In genomic region chr19:38280030-38280921, GRCh38 we compare ENCODE assay signal across 14 cellular contexts. TPM values are rescaled to one million over a fixed set of nuclear protein-coding genes. Genes with fewer than 3 reads are reported as not detected.
DNase-seq lines count a peak whose midpoint lies in the region; ATAC-seq, FAIRE-seq and TF ChIP-seq lines count a peak whose summit lies in the region.
"Had no signal": no experiment of that assay in that cellular context is flagged by ENCODE, and none has a peak within 500 bp of the region (broad histone marks: within the 10 kb centered on the region; RNA-seq: fewer than 3 reads in every experiment).

No MANE protein-coding gene starts in this region.

- no TSS peak for BruUV-seq in K562 (replicated peaks; lab: Mats Ljungman, UMichigan)

- CTCF ChIA-PET in K562 (lab: Yijun Ruan, JAX; ENCODE audit: low intra/inter-chr PET ratio) = no interaction called here

- peak overlapping the region; percentile 70 for H2AFZ ChIP-seq in K562 (ENCODE audit: low read depth, low read length)

- H3K9ac ChIP-seq in NT2/D1 (ENCODE audit: insufficient read length, low read depth) (peak overlapping the region; percentile 42), K562 (ENCODE audit: insufficient read depth in 1 of 2, low read depth in 2 of 2, low read length in 2 of 2) (peak overlapping the region in 1 of 2 experiments; percentile 75; a peak in 1 of 4 replicates)
- H3K9ac ChIP-seq: SK-N-SH had no signal

- intact Hi-C loops in K562 (cut with micrococcal nuclease) = no loop called here
- intact Hi-C loops in mucosa of descending colon (cut with DNase I, micrococcal nuclease) = no loop called here
- intact Hi-C loops in posterior cingulate gyrus (cut with DNase I) = no loop called here

- no peak for TF ChIP-seq CTCF in K562 (IDR thresholded peaks at IDR 0.05 in 2 of 3, conservative IDR thresholded peaks at IDR 0.05 in 1 of 3; ENCODE audit: insufficient read depth in 2 of 3, low read depth in 1 of 3, low read length in 3 of 3)
- no peak for TF ChIP-seq CTCF in mucosa of descending colon (IDR thresholded peaks at IDR 0.05)

- FAIRE-seq in K562 (lab: Jason Lieb, UNC) = no peak

- H3K36me3 ChIP-seq in NT2/D1 (ENCODE audit: insufficient read depth, insufficient read length, low read length) = peaks cover 37% of the 10 kb centered on the region
- no peaks in the 10 kb centered on the region for H3K36me3 ChIP-seq in K562 (ENCODE audit: control insufficient read depth, insufficient read depth, low read length)
- no peaks in the 10 kb centered on the region for H3K36me3 ChIP-seq in mucosa of descending colon (ENCODE audit: low read depth)

- POLR2A ChIA-PET in K562 (lab: Yijun Ruan, JAX) = interaction anchor here (0.9 to 1.8 kb wide), 4 partner anchors 10 to 26 kb away, joined by 3 to 5 read pairs (median 3); no protein-coding TSS in a partner anchor

- peaks cover 4% of the 10 kb centered on the region for H3K4me1 ChIP-seq in NT2/D1 (ENCODE audit: insufficient read depth, insufficient read length)
- H3K4me1 ChIP-seq in K562 (replicated peaks in 1 of 2; ENCODE audit: control insufficient read depth in 2 of 2, insufficient read depth in 2 of 2, low read length in 2 of 2) = peaks cover 3 to 10% of the 10 kb centered on the region in 2 experiments; a peak in 3 of 5 replicates
- peaks cover 36% of the 10 kb centered on the region for H3K4me1 ChIP-seq in mucosa of descending colon (ENCODE audit: low read depth)

- TF ChIP-seq RAD21 in K562 (CRISPR knock-in tag; conservative IDR thresholded peaks at IDR 0.05 in 1 of 2, IDR thresholded peaks at IDR 0.05 in 1 of 2) = no peak

- no peak overlapping the region for H3K27ac ChIP-seq in K562 (ENCODE audit: extremely low read depth, low read depth, low read length)

- H3K9me3 ChIP-seq in NT2/D1 (ENCODE audit: insufficient read depth, low read length) (no peaks in the 10 kb centered on the region), K562 (replicated peaks; ENCODE audit: control insufficient read depth, insufficient read depth, low read depth, low read length) (no peaks in the 10 kb centered on the region), mucosa of descending colon (no peaks in the 10 kb centered on the region)
- H3K9me3 ChIP-seq: SK-N-SH had no signal

- no peaks in the 10 kb centered on the region for H3K9me1 ChIP-seq in K562 (ENCODE audit: control insufficient read depth, insufficient read depth, low read length)

- DNase-seq in NT2/D1 (ENCODE audit: low read depth, low spot score) (no peak), K562 (ENCODE audit: extremely low read depth in 1 of 4, low spot score in 3 of 4) (no peak), mucosa of descending colon (no peak), NCI-H82 (lab: John Stamatoyannopoulos, UW) (no peak), posterior cingulate gyrus (no peak), GM19240 (ENCODE audit: insufficient read length, low spot score) (no peak)
- DNase-seq: activated naive CD4-positive, alpha-beta T cell treated with anti-CD3 and anti-CD28 coated beads, Interleukin-2, amount 50 U/mL, for 16 hours; DND-41; head of caudate nucleus; MV-4-11; SK-N-SH had no signal

- ATAC-seq in K562 (no peak), mucosa of descending colon (peak; percentile 37)

- in situ Hi-C loops in K562 (cut with MboI) = no loop called here

- no peak for TF ChIP-seq EP300 in K562 (IDR thresholded peaks at IDR 0.05; ENCODE audit: low read length)

- H3K4me2 ChIP-seq in K562 (ENCODE audit: insufficient read depth, low read length) = no peak overlapping the region
- H3K4me2 ChIP-seq: SK-N-SH had no signal

- H4K20me1 ChIP-seq in K562 (replicated peaks; ENCODE audit: control insufficient read depth, insufficient read depth, low read length) = no peaks in the 10 kb centered on the region

- H3K79me2 ChIP-seq in K562 (ENCODE audit: control insufficient read depth, insufficient read depth, low read length) = no peaks in the 10 kb centered on the region

- 69% methylated on average over 17 of the region's 17 CpGs for WGBS in K562 (ENCODE audit: insufficient coverage, low coverage, missing lambda C conversion rate)

- TF ChIP-seq POLR2A in K562 (conservative IDR thresholded peaks at IDR 0.05) = no peak

- no peak overlapping the region for H3K4me3 ChIP-seq in NT2/D1 (ENCODE audit: insufficient read length, low read depth)
- H3K4me3 ChIP-seq in K562 = no peak overlapping the region
- H3K4me3 ChIP-seq in mucosa of descending colon = no peak overlapping the region

- no peaks in the 10 kb centered on the region for H3K27me3 ChIP-seq in NT2/D1 (ENCODE audit: insufficient read depth, insufficient read length)
- no peaks in the 10 kb centered on the region for H3K27me3 ChIP-seq in K562 (ENCODE audit: control insufficient read depth in 2 of 2, insufficient read depth in 2 of 2, low read length in 2 of 2)

RNA-seq across cellular contexts. Expression of gene SPINT2, which starts 15.9 kb away (rescaled TPM):
- total RNA-seq in K562 (2011; cell fraction: chromatin; rRNA removed; ENCODE audit: low replicate concordance) = 0.49 and 2.1 TPM in 2 replicates
- total RNA-seq in K562 (2011; cell fraction: nucleolus; rRNA removed) = 1.7 and 3.2 TPM in 2 replicates
- 0.73 and 4.7 TPM in 2 replicates for total RNA-seq in K562 (2011; cell fraction: nucleoplasm; rRNA removed)
- total RNA-seq in K562 (2014; rRNA removed) (1.0 and 3.5 TPM in 2 replicates), K562 (2014; rRNA removed; fragmentation: Illumina TruSeq; extraction: Trizol) (0.38 and 0.84 TPM in 2 replicates), K562 (2015; rRNA removed; fragmentation: Illumina TruSeq; extraction: Trizol) (0.65 and 1.4 TPM in 2 replicates), K562 (2021) (1.9 and 2.1 TPM in 2 replicates), mucosa of descending colon (100 to 1,000 TPM; 355 to 802 (median 787) TPM)
- polyA plus RNA-seq in K562 (2011; rRNA removed) (4.5 and 4.6 TPM in 2 replicates), K562 (2014; fragmentation: Illumina TruSeq; extraction: Trizol) (3.6 and 4.4 TPM in 2 replicates), K562 (2014; fragmentation: Nextera tagmentation; extraction: Ambion mirVana) (1 to 10 TPM; 3.4 to 4.1 TPM), K562 (2014; rRNA removed) (0.93 and 1.6 TPM in 2 replicates)
- 3.5 and 6.8 TPM in 2 replicates for polyA plus RNA-seq in K562 (2011; cell fraction: cytosol; rRNA removed)
- polyA plus RNA-seq in K562 (2011; cell fraction: nucleus; rRNA removed) = 3.8 and 4.9 TPM in 2 replicates
- polyA plus RNA-seq in K562 (2012) = 0.69 and 1.3 TPM in 2 replicates
- polyA minus RNA-seq in K562 (2011; rRNA and poly(A)+ RNA removed) = 1.9 and 3.0 TPM in 2 replicates
- 4.6 TPM in 1 of 2 replicates, not detected in the other for polyA minus RNA-seq in K562 (2011; cell fraction: cytosol; rRNA and poly(A)+ RNA removed)
- polyA minus RNA-seq in K562 (2011; cell fraction: nucleus; rRNA and poly(A)+ RNA removed) = 0.40 and 2.0 TPM in 2 replicates

RNA-seq across cellular contexts. Expression of gene C19orf33, which starts 23.8 kb away (rescaled TPM):
- total RNA-seq in K562 (2011; cell fraction: chromatin; rRNA removed; ENCODE audit: low replicate concordance) = not detected in 2 replicates
- not detected in 2 replicates for total RNA-seq in K562 (2011; cell fraction: nucleolus; rRNA removed)
- not detected in 2 replicates for total RNA-seq in K562 (2011; cell fraction: nucleoplasm; rRNA removed)
- total RNA-seq in K562 (2014; rRNA removed) = not detected in 2 replicates
- not detected in 2 replicates for total RNA-seq in K562 (2014; rRNA removed; fragmentation: Illumina TruSeq; extraction: Trizol)
- total RNA-seq in K562 (2015; rRNA removed; fragmentation: Illumina TruSeq; extraction: Trizol) = not detected in 2 replicates
- not detected in 2 replicates for total RNA-seq in K562 (2021)
- polyA plus RNA-seq in K562 (2011; rRNA removed) = not detected in 2 replicates
- 0.57 TPM in 1 of 2 replicates, not detected in the other for polyA plus RNA-seq in K562 (2011; cell fraction: cytosol; rRNA removed)
- not detected in 2 replicates for polyA plus RNA-seq in K562 (2011; cell fraction: nucleus; rRNA removed)
- polyA plus RNA-seq in K562 (2012) = 0.29 TPM in 1 of 2 replicates, not detected in the other
- polyA plus RNA-seq in K562 (2014; fragmentation: Illumina TruSeq; extraction: Trizol) = not detected in 2 replicates
- polyA plus RNA-seq in K562 (2014; fragmentation: Nextera tagmentation; extraction: Ambion mirVana) = not detected
- polyA plus RNA-seq in K562 (2014; rRNA removed) = 3.2 TPM in 1 of 2 replicates, not detected in the other
- not detected in 2 replicates for polyA minus RNA-seq in K562 (2011; rRNA and poly(A)+ RNA removed)
- not detected in 2 replicates for polyA minus RNA-seq in K562 (2011; cell fraction: cytosol; rRNA and poly(A)+ RNA removed)
- polyA minus RNA-seq in K562 (2011; cell fraction: nucleus; rRNA and poly(A)+ RNA removed) = 0.81 TPM in 1 of 2 replicates, not detected in the other
- total RNA-seq in mucosa of descending colon = 100 to 1,000 TPM in 2 of 3 donors, 10 to 100 TPM in 1; 82.5 to 310 (median 235) TPM
- total RNA-seq: neural crest cell, skeletal muscle tissue had no signal
- polyA plus RNA-seq: SK-N-SH had no signal

RNA-seq across cellular contexts. Expression of gene PPP1R14A, which starts 24.1 kb away (rescaled TPM):
- 6.6 and 11.8 TPM in 2 replicates for total RNA-seq in K562 (2011; cell fraction: chromatin; rRNA removed; ENCODE audit: low replicate concordance)
- 9.3 and 13.7 TPM in 2 replicates for total RNA-seq in K562 (2011; cell fraction: nucleolus; rRNA removed)
- total RNA-seq in K562 (2011; cell fraction: nucleoplasm; rRNA removed) = 11.6 and 12.5 TPM in 2 replicates
- total RNA-seq in K562 (2014; rRNA removed) (60.7 and 74.0 TPM in 2 replicates), K562 (2014; rRNA removed; fragmentation: Illumina TruSeq; extraction: Trizol) (0.80 and 1.7 TPM in 2 replicates), K562 (2015; rRNA removed; fragmentation: Illumina TruSeq; extraction: Trizol) (6.5 and 7.5 TPM in 2 replicates), K562 (2021) (107 TPM in 2 replicates), mucosa of descending colon (100 to 1,000 TPM in 1 of 3 donors, 10 to 100 TPM in 1, 1 to 10 TPM in 1; 9.0 to 186 (median 19.9) TPM)
- polyA plus RNA-seq in K562 (2011; rRNA removed) (24.7 and 26.4 TPM in 2 replicates), K562 (2014; fragmentation: Illumina TruSeq; extraction: Trizol) (12.1 and 31.5 TPM in 2 replicates), K562 (2014; fragmentation: Nextera tagmentation; extraction: Ambion mirVana) (1 to 10 TPM in 1 of 2 experiments, under 1 TPM in 1; 0.44 to 1.1 TPM), K562 (2014; rRNA removed) (179 and 181 TPM in 2 replicates)
- 41.0 and 143 TPM in 2 replicates for polyA plus RNA-seq in K562 (2011; cell fraction: cytosol; rRNA removed)
- 21.3 and 32.8 TPM in 2 replicates for polyA plus RNA-seq in K562 (2011; cell fraction: nucleus; rRNA removed)
- 67.8 and 104 TPM in 2 replicates for polyA plus RNA-seq in K562 (2012)
- polyA minus RNA-seq in K562 (2011; rRNA and poly(A)+ RNA removed) = 1.6 and 1.9 TPM in 2 replicates
- polyA minus RNA-seq in K562 (2011; cell fraction: cytosol; rRNA and poly(A)+ RNA removed) = 10.9 and 22.5 TPM in 2 replicates
- polyA minus RNA-seq in K562 (2011; cell fraction: nucleus; rRNA and poly(A)+ RNA removed) = 5.1 and 10.1 TPM in 2 replicates
- polyA plus RNA-seq: CD14-positive monocyte had no signal

RNA-seq across cellular contexts. Expression of gene YIF1B, which starts 35.5 kb away (rescaled TPM):
- total RNA-seq in K562 (2011; cell fraction: chromatin; rRNA removed; ENCODE audit: low replicate concordance) = 108 and 422 TPM in 2 replicates
- total RNA-seq in K562 (2011; cell fraction: nucleolus; rRNA removed) = 844 and 880 TPM in 2 replicates
- total RNA-seq in K562 (2011; cell fraction: nucleoplasm; rRNA removed) = 389 and 454 TPM in 2 replicates
- total RNA-seq in K562 (2014; rRNA removed) (397 and 458 TPM in 2 replicates), K562 (2014; rRNA removed; fragmentation: Illumina TruSeq; extraction: Trizol) (92.4 and 102 TPM in 2 replicates), K562 (2015; rRNA removed; fragmentation: Illumina TruSeq; extraction: Trizol) (213 and 217 TPM in 2 replicates), K562 (2021) (329 and 345 TPM in 2 replicates), mucosa of descending colon (10 to 100 TPM; 21.4 to 31.5 (median 23.9) TPM)
- polyA plus RNA-seq in K562 (2011; rRNA removed) (400 and 618 TPM in 2 replicates), K562 (2014; fragmentation: Illumina TruSeq; extraction: Trizol) (323 and 490 TPM in 2 replicates), K562 (2014; fragmentation: Nextera tagmentation; extraction: Ambion mirVana) (10 to 100 TPM in 1 of 2 experiments, 1 to 10 TPM in 1; 8.5 to 84.7 TPM), K562 (2014; rRNA removed) (586 and 617 TPM in 2 replicates)
- polyA plus RNA-seq in K562 (2011; cell fraction: cytosol; rRNA removed) = 1,022 and 1,984 TPM in 2 replicates
- 645 and 781 TPM in 2 replicates for polyA plus RNA-seq in K562 (2011; cell fraction: nucleus; rRNA removed)
- 339 and 566 TPM in 2 replicates for polyA plus RNA-seq in K562 (2012)
- polyA minus RNA-seq in K562 (2011; rRNA and poly(A)+ RNA removed) = 79.0 and 123 TPM in 2 replicates
- 183 and 249 TPM in 2 replicates for polyA minus RNA-seq in K562 (2011; cell fraction: cytosol; rRNA and poly(A)+ RNA removed)
- polyA minus RNA-seq in K562 (2011; cell fraction: nucleus; rRNA and poly(A)+ RNA removed) = 64.5 and 82.9 TPM in 2 replicates

RNA-seq across cellular contexts. Expression of gene KCNK6, which starts 39.4 kb away (rescaled TPM):
- total RNA-seq in K562 (2011; cell fraction: chromatin; rRNA removed; ENCODE audit: low replicate concordance) = 0.18 and 0.90 TPM in 2 replicates
- 0.17 and 0.92 TPM in 2 replicates for total RNA-seq in K562 (2011; cell fraction: nucleolus; rRNA removed)
- 0.29 and 1.1 TPM in 2 replicates for total RNA-seq in K562 (2011; cell fraction: nucleoplasm; rRNA removed)
- total RNA-seq in K562 (2014; rRNA removed) = 0.05 and 0.12 TPM in 2 replicates
- total RNA-seq in K562 (2014; rRNA removed; fragmentation: Illumina TruSeq; extraction: Trizol) = 0.06 and 0.15 TPM in 2 replicates
- total RNA-seq in K562 (2015; rRNA removed; fragmentation: Illumina TruSeq; extraction: Trizol) = 0.04 and 0.07 TPM in 2 replicates
- 0.18 and 0.31 TPM in 2 replicates for total RNA-seq in K562 (2021)
- 0.07 and 0.16 TPM in 2 replicates for polyA plus RNA-seq in K562 (2011; rRNA removed)
- polyA plus RNA-seq in K562 (2011; cell fraction: cytosol; rRNA removed) = 0.07 and 0.25 TPM in 2 replicates
- 0.10 TPM in 2 replicates for polyA plus RNA-seq in K562 (2011; cell fraction: nucleus; rRNA removed)
- 0.20 and 0.47 TPM in 2 replicates for polyA plus RNA-seq in K562 (2012)
- polyA plus RNA-seq in K562 (2014; fragmentation: Illumina TruSeq; extraction: Trizol) = 0.08 and 0.42 TPM in 2 replicates
- under 1 TPM; 0.24 to 0.27 TPM for polyA plus RNA-seq in K562 (2014; fragmentation: Nextera tagmentation; extraction: Ambion mirVana)
- 0.07 and 0.08 TPM in 2 replicates for polyA plus RNA-seq in K562 (2014; rRNA removed)
- 0.07 and 0.09 TPM in 2 replicates for polyA minus RNA-seq in K562 (2011; rRNA and poly(A)+ RNA removed)
- not detected in 2 replicates for polyA minus RNA-seq in K562 (2011; cell fraction: cytosol; rRNA and poly(A)+ RNA removed)
- polyA minus RNA-seq in K562 (2011; cell fraction: nucleus; rRNA and poly(A)+ RNA removed) = under 0.01 and 0.11 TPM in 2 replicates
- total RNA-seq in mucosa of descending colon = 10 to 100 TPM; 24.8 to 27.8 (median 25.6) TPM
- total RNA-seq: neural crest cell had no signal

Comparison
In these comparisons a context has a peak if more than half of its experiments do, and no peak if none do; other contexts are left out.
1. RNA of gene SPINT2, which starts 15.9 kb away (total RNA-seq): 355 to 802 TPM in mucosa of descending colon; 0.38 to 4.7 TPM in K562; every median in the first group is over 10 times any median in the second.
2. RNA of gene C19orf33, which starts 23.8 kb away (total RNA-seq): 82.5 to 310 TPM in mucosa of descending colon; not detected in K562; every median in the first group is over 10 times any median in the second.